In genomic region chr6:150848400-150848799, GRCh38 we compare ENCODE assay signal across 2 cellular contexts.
TF ChIP-seq lines count a peak whose summit lies in the region.

No MANE protein-coding gene starts in this region.

TF ChIP-seq in GM23338, 12 proteins besides CTCF, POLR2A, EP300 and RAD21 (continued from another document):
- TF ChIP-seq ZNF462 (CRISPR knock-in tag; IDR thresholded peaks at IDR 0.05), result no peak

TF ChIP-seq in WTC11, 78 proteins besides CTCF, POLR2A, EP300 and RAD21 (continued from another document):
- TF ChIP-seq PREB (CRISPR knock-in tag; IDR thresholded peaks at IDR 0.05; ENCODE audit: borderline replicate concordance), result no peak
- no peak for TF ChIP-seq ATF6 (CRISPR knock-in tag; IDR thresholded peaks at IDR 0.05)
- TF ChIP-seq ZNF219 (CRISPR knock-in tag; IDR thresholded peaks at IDR 0.05; ENCODE audit: borderline replicate concordance), result no peak
- no peak for TF ChIP-seq IRF2 (CRISPR knock-in tag; IDR thresholded peaks at IDR 0.05; ENCODE audit: borderline replicate concordance, low read depth)
- TF ChIP-seq TEAD4 (CRISPR knock-in tag; IDR thresholded peaks at IDR 0.05), result no peak
- no peak for TF ChIP-seq ELF4 (CRISPR knock-in tag; IDR thresholded peaks at IDR 0.05; ENCODE audit: low read depth)
- TF ChIP-seq ZNF396 (CRISPR knock-in tag; IDR thresholded peaks at IDR 0.05; ENCODE audit: borderline replicate concordance), result no peak
- no peak for TF ChIP-seq USF1 (CRISPR knock-in tag; IDR thresholded peaks at IDR 0.05)
- no peak for TF ChIP-seq ESRRA (CRISPR knock-in tag; IDR thresholded peaks at IDR 0.05; ENCODE audit: borderline replicate concordance)
- no peak for TF ChIP-seq HMGXB4 (CRISPR knock-in tag; IDR thresholded peaks at IDR 0.05)
- no peak for TF ChIP-seq AFF4 (CRISPR knock-in tag; IDR thresholded peaks at IDR 0.05; ENCODE audit: borderline replicate concordance)
